7 cellular contexts compared by ENCODE assay signal in genomic region chr13:111353508-111353907, GRCh38. TPM values are rescaled to one million over a fixed set of nuclear protein-coding genes. Genes with fewer than 3 reads are reported as not detected.
"Had no signal": no experiment of that assay in that cellular context is flagged by ENCODE, and none has a peak within 500 bp of the region (broad histone marks: within the 10 kb centered on the region; RNA-seq: fewer than 3 reads in every experiment).

No MANE protein-coding gene starts in this region.

- H3K27ac Mint-ChIP-seq: IgD-negative memory B cell had no signal

- H3K4me3 ChIP-seq: K562 had no signal

- H3K27me3 Mint-ChIP-seq: IgD-negative memory B cell had no signal

- H3K27ac ChIP-seq: HL-60 had no signal

- H3K4me3 Mint-ChIP-seq: IgD-negative memory B cell had no signal

- DNase-seq: IMR-90, KBM-7 had no signal

- ATAC-seq: HepG2, K562 had no signal

- H3K4me1 Mint-ChIP-seq: IgD-negative memory B cell had no signal

RNA-seq across cellular contexts. Expression of gene TEX29, which starts 33.1 kb away (rescaled TPM):
- total RNA-seq: HT-29, IMR-90, K562 had no signal
- polyA plus RNA-seq: IgD-negative memory B cell had no signal
